In genomic region chr19:5621311-5621944, GRCh38 we compare ENCODE assay signal across 8 cellular contexts. TPM values are rescaled to one million over a fixed set of nuclear protein-coding genes. Genes with fewer than 3 reads are reported as not detected.
DNase-seq lines count a peak whose midpoint lies in the region; ATAC-seq and TF ChIP-seq lines count a peak whose summit lies in the region.

No MANE protein-coding gene starts in this region.

- peak overlapping the region; percentile 80 to 82 for H3K4me3 ChIP-seq in CD4-positive, alpha-beta memory T cell (ENCODE audit: low read length in 2 of 2)
- H3K4me3 ChIP-seq in epithelial cell of proximal tubule (ENCODE audit: low read depth, low read length), result peak overlapping the region; percentile 97

- TF ChIP-seq CTCF in epithelial cell of proximal tubule (conservative IDR thresholded peaks at IDR 0.05; ENCODE audit: low read depth, low read length), result no peak

- H3K36me3 Mint-ChIP-seq in CD4-positive, alpha-beta memory T cell, result peaks cover 37 to 84% of the 10 kb centered on the region in 2 donors

- H3K4me1 Mint-ChIP-seq in CD4-positive, alpha-beta memory T cell, result peaks cover 38 to 84% (median 65%) of the 10 kb centered on the region in 4 donors

- CTCF ChIA-PET in CD4-positive, alpha-beta memory T cell (lab: Charles Lee; ENCODE audit: partially characterized antibody), result interaction anchor here (1.2 to 3.8 kb wide), 2 partner anchors 65 to 68 kb away, joined by 7 to 18 read pairs; partner anchors contain the start of gene RPL36

- POLR2A ChIA-PET in CD4-positive, alpha-beta memory T cell (lab: Charles Lee; ENCODE audit: partially characterized antibody), result interaction anchor here (1.4 to 5.4 kb wide), 8 partner anchors 12 to 206 kb away, joined by 3 to 74 read pairs (median 8); partner anchors contain the start of genes CATSPERD, LONP1 and RPL36

- peaks cover 47% of the 10 kb centered on the region for H3K36me3 ChIP-seq in CD4-positive, alpha-beta memory T cell (ENCODE audit: insufficient read depth, low read length)

- H3K4me3 Mint-ChIP-seq in CD4-positive, alpha-beta memory T cell, result peak overlapping the region; percentile 94 to 100 (median 100)

- H3K27me3 ChIP-seq in CD4-positive, alpha-beta memory T cell (ENCODE audit: insufficient read depth, low read length), result no peaks in the 10 kb centered on the region

- peaks cover 70% of the 10 kb centered on the region for H3K4me1 ChIP-seq in CD4-positive, alpha-beta memory T cell (ENCODE audit: insufficient read depth, low read length)

- intact Hi-C loops in CD4-positive, alpha-beta memory T cell (cut with micrococcal nuclease), result no loop called here

- no peaks in the 10 kb centered on the region for H3K9me3 ChIP-seq in CD4-positive, alpha-beta memory T cell (ENCODE audit: control insufficient read depth in 1 of 2, low read length in 2 of 2)

- no peaks in the 10 kb centered on the region for H3K27me3 Mint-ChIP-seq in CD4-positive, alpha-beta memory T cell

- H3K27ac Mint-ChIP-seq in CD4-positive, alpha-beta memory T cell, result peak overlapping the region; percentile 95 to 100 (median 97)

- no peak for DNase-seq in CD4-positive, alpha-beta memory T cell
- peak; percentile 15 for DNase-seq in RPMI8226
- DNase-seq in epithelial cell of proximal tubule (ENCODE audit: low read depth), result no peak
- peak in 41 of 56 donors; percentile 7 to 74 (median 35) for DNase-seq in nucleus accumbens (lab: John Stamatoyannopoulos, UW)
- DNase-seq in NCI-H774 (lab: John Stamatoyannopoulos, UW), result no peak
- DNase-seq in RKO (ENCODE audit: low spot score), result no peak

- ATAC-seq in GM21526 (IDR thresholded peaks at IDR 0.05; ENCODE audit: low FRiP score, unreplicated experiment) (no peak), GM18502 (IDR thresholded peaks at IDR 0.05; ENCODE audit: poor library complexity, unreplicated experiment) (no peak)

- H3K9me3 Mint-ChIP-seq in CD4-positive, alpha-beta memory T cell, result peaks cover 0 to 5% (median 0%) of the 10 kb centered on the region in 8 donors

- peak overlapping the region; percentile 91 for H3K27ac ChIP-seq in CD4-positive, alpha-beta memory T cell (ENCODE audit: low read depth, low read length)

RNA-seq across cellular contexts. Expression of gene SAFB2, which starts 1.1 kb away (rescaled TPM):
- 100 to 1,000 TPM; 257 to 263 TPM for total RNA-seq in CD4-positive, alpha-beta memory T cell
- polyA plus RNA-seq in CD4-positive, alpha-beta memory T cell, result 10 to 100 TPM; 16.6 to 65.4 TPM
- total RNA-seq in epithelial cell of proximal tubule, result 17.6 and 20.5 TPM in 2 replicates

RNA-seq across cellular contexts. Expression of gene SAFB, which starts 1.5 kb away (rescaled TPM):
- 100 to 1,000 TPM; 202 to 211 TPM for total RNA-seq in CD4-positive, alpha-beta memory T cell
- 100 to 1,000 TPM in 1 of 2 donors, 10 to 100 TPM in 1; 14.6 to 117 TPM for polyA plus RNA-seq in CD4-positive, alpha-beta memory T cell
- 58.6 and 65.6 TPM in 2 replicates for total RNA-seq in epithelial cell of proximal tubule

RNA-seq across cellular contexts. Expression of gene TINCR, which starts 53.7 kb away (rescaled TPM):
- total RNA-seq in CD4-positive, alpha-beta memory T cell, result 1 to 10 TPM; 1.4 TPM
- under 1 TPM in 1 of 2 donors, not detected in 1; 0.20 TPM for polyA plus RNA-seq in CD4-positive, alpha-beta memory T cell
- total RNA-seq in epithelial cell of proximal tubule, result 0.36 TPM in 1 of 2 replicates, not detected in the other

RNA-seq across cellular contexts. Expression of gene MICOS13, which starts 58.9 kb away (rescaled TPM):
- 10 to 100 TPM; 40.5 to 41.1 TPM for total RNA-seq in CD4-positive, alpha-beta memory T cell
- polyA plus RNA-seq in CD4-positive, alpha-beta memory T cell, result 100 to 1,000 TPM; 114 TPM
- total RNA-seq in epithelial cell of proximal tubule, result 61.2 and 67.6 TPM in 2 replicates

RNA-seq across cellular contexts. Expression of gene HSD11B1L, which starts 59.4 kb away (rescaled TPM):
- 1 to 10 TPM; 3.5 to 4.8 TPM for total RNA-seq in CD4-positive, alpha-beta memory T cell
- polyA plus RNA-seq in CD4-positive, alpha-beta memory T cell, result 1 to 10 TPM; 2.9 to 4.3 TPM
- 4.3 and 13.5 TPM in 2 replicates for total RNA-seq in epithelial cell of proximal tubule

Comparison
In these comparisons a context has a peak if more than half of its experiments do, and no peak if none do; other contexts are left out.
1. DNase-seq: peak in RPMI8226 (single experiment) and nucleus accumbens (41 of 56); none in CD4-positive, alpha-beta memory T cell (0 of 5), epithelial cell of proximal tubule (single experiment), NCI-H774 (single experiment) and RKO (single experiment).
2. RNA of gene SAFB2, which starts 1.1 kb away (total RNA-seq): 257 to 263 TPM in CD4-positive, alpha-beta memory T cell; 17.6 to 20.5 TPM in epithelial cell of proximal tubule; every median in the first group is over 10 times any median in the second.